ENCODE assay signal across 15 cellular contexts in the genomic region with DNA sequence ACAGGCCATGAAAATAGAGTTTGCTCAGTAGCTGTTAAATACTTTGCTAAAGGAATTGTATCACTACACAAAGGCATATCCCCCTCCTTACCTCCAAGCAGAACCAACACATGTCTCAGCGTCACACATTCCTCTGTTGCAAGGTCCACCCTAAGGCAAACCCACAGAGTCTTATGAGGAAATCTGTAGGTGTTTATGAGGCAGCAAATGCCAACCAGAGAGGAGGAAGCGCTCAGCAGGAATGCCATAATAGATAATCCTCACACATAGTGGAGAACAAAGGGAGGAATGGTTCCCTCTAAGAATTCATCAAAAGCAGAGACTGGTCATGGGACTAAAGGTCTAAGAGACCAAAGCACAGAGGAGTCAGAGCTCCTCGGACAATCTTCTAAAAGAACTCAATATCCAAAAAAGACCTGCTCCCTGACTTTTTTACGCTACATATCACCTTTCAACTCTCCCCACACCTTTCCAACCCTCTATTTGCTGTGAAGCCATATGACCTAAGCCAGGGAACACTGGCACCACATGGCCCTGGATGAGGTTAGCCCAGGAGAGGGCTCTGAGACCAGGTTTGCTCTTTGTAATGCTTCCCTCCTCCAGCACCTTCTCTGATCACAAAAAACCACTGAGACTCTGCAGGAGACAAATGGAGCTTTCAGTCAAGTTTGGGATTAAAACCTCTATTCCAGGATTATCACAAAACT. TPM values are rescaled to one million over a fixed set of nuclear protein-coding genes. Genes with fewer than 3 reads are reported as not detected.
DNase-seq lines count a peak whose midpoint lies in the region; ATAC-seq, FAIRE-seq and TF ChIP-seq lines count a peak whose summit lies in the region.
"Had no signal": no experiment of that assay in that cellular context is flagged by ENCODE, and none has a peak within 500 bp of the region (broad histone marks: within the 10 kb centered on the region; RNA-seq: fewer than 3 reads in every experiment).

No MANE protein-coding gene starts in this region.

- ATAC-seq in K562 (peak; percentile 13; the same call in 2 of the 3 replicates), left lobe of liver (peak; percentile 63), HG02678 (IDR thresholded peaks at IDR 0.05; ENCODE audit: unreplicated experiment) (no peak)

- CTCF ChIA-PET in K562 (lab: Yijun Ruan, JAX; ENCODE audit: low intra/inter-chr PET ratio), result no interaction called here

- H3K9me3 Mint-ChIP-seq in CD14-positive monocyte, result no peaks in the 10 kb centered on the region

- H3K9me1 ChIP-seq in K562 (ENCODE audit: control insufficient read depth, insufficient read depth, low read length), result no peaks in the 10 kb centered on the region

- peaks cover 91% of the 10 kb centered on the region for H3K79me2 ChIP-seq in K562 (ENCODE audit: control insufficient read depth, insufficient read depth, low read length)

- H3K4me1 ChIP-seq in HUES64 (ENCODE audit: insufficient read depth, low read length), result peaks cover 31% of the 10 kb centered on the region
- H3K4me1 ChIP-seq in K562 (replicated peaks in 1 of 2; ENCODE audit: control insufficient read depth in 2 of 2, insufficient read depth in 2 of 2, low read length in 2 of 2), result peaks cover 0 to 13% of the 10 kb centered on the region in 2 experiments; a peak in 3 of 5 replicates

- no peak overlapping the region for H2AFZ ChIP-seq in K562 (ENCODE audit: low read depth, low read length)

- POLR2A ChIA-PET in K562 (lab: Yijun Ruan, JAX), result interaction anchor here (0.6 to 1.0 kb wide), 2 partner anchors 10 to 15 kb away, joined by 3 read pairs; no protein-coding TSS in a partner anchor

- H3K27me3 ChIP-seq in HUES64 (ENCODE audit: insufficient read depth, low read length), result no peaks in the 10 kb centered on the region
- no peaks in the 10 kb centered on the region for H3K27me3 ChIP-seq in K562 (ENCODE audit: control insufficient read depth in 2 of 2, insufficient read depth in 2 of 2, low read length in 2 of 2)
- H3K27me3 ChIP-seq: gastrocnemius medialis had no signal

- H3K9ac ChIP-seq in HUES64 (ENCODE audit: low read depth, low read length), result no peak overlapping the region
- H3K9ac ChIP-seq in K562 (ENCODE audit: insufficient read depth in 1 of 2, low read depth in 2 of 2, low read length in 2 of 2), result no peak overlapping the region

- no peak for FAIRE-seq in K562 (lab: Jason Lieb, UNC)
- FAIRE-seq: GM12892, H54 had no signal

- H3K27ac ChIP-seq in HUES64 (ENCODE audit: low read depth, low read length) (peak overlapping the region; percentile 11; the same call in 1 of the 2 replicates), K562 (ENCODE audit: extremely low read depth, low read depth, low read length) (no peak overlapping the region)
- H3K27ac ChIP-seq: lower lobe of right lung had no signal

- in situ Hi-C loops in K562 (cut with MboI), result no loop called here

- H3K36me3 ChIP-seq in HUES64 (ENCODE audit: insufficient read depth, low read length) (peaks cover 5% of the 10 kb centered on the region; the same call in 1 of the 2 replicates), K562 (ENCODE audit: control insufficient read depth, insufficient read depth, low read length) (peaks cover 21% of the 10 kb centered on the region)
- H3K36me3 ChIP-seq: gastrocnemius medialis, lower lobe of right lung had no signal

- peaks cover 15 to 26% of the 10 kb centered on the region in 2 donors for H3K36me3 Mint-ChIP-seq in CD14-positive monocyte

- no peak for TF ChIP-seq RAD21 in K562 (CRISPR knock-in tag; conservative IDR thresholded peaks at IDR 0.05 in 1 of 2, IDR thresholded peaks at IDR 0.05 in 1 of 2)

- H3K4me3 ChIP-seq in HUES64 (ENCODE audit: low read length), result no peak overlapping the region
- no peak overlapping the region for H3K4me3 ChIP-seq in K562
- H3K4me3 ChIP-seq: gastrocnemius medialis, lower lobe of right lung had no signal

- no peak for TF ChIP-seq CTCF in CD14-positive monocyte (IDR thresholded peaks at IDR 0.05)
- no peak for TF ChIP-seq CTCF in K562 (IDR thresholded peaks at IDR 0.05 in 2 of 3, conservative IDR thresholded peaks at IDR 0.05 in 1 of 3; ENCODE audit: insufficient read depth in 2 of 3, low read depth in 1 of 3, low read length in 3 of 3)

- no peak overlapping the region for H3K4me2 ChIP-seq in K562 (ENCODE audit: insufficient read depth, low read length)

- intact Hi-C loops in CD14-positive monocyte (cut with micrococcal nuclease), result no loop called here
- intact Hi-C loops in K562 (cut with micrococcal nuclease), result no loop called here

- no peak for TF ChIP-seq EP300 in K562 (IDR thresholded peaks at IDR 0.05; ENCODE audit: low read length)

- H3K9me3 ChIP-seq in HUES64 (ENCODE audit: insufficient read depth, low read depth, low read length) (no peaks in the 10 kb centered on the region), K562 (replicated peaks; ENCODE audit: control insufficient read depth, insufficient read depth, low read depth, low read length) (no peaks in the 10 kb centered on the region)
- H3K9me3 ChIP-seq: gastrocnemius medialis, lower lobe of right lung had no signal

- H3K4me1 Mint-ChIP-seq in CD14-positive monocyte, result peaks cover 43% of the 10 kb centered on the region

- H3K27me3 Mint-ChIP-seq in CD14-positive monocyte (ENCODE audit: low read depth in 3 of 3), result no peaks in the 10 kb centered on the region

- peaks cover 4% of the 10 kb centered on the region for H4K20me1 ChIP-seq in K562 (replicated peaks; ENCODE audit: control insufficient read depth, insufficient read depth, low read length)

- H3K27ac Mint-ChIP-seq in CD14-positive monocyte, result peak overlapping the region in 5 of 7 donors; percentile 5 to 75 (median 21)

- WGBS in HUES64, result 86% methylated on average over 3 of the region's 4 CpGs
- WGBS in K562 (ENCODE audit: insufficient coverage, low coverage, missing lambda C conversion rate), result 73% methylated on average over 4 of the region's 4 CpGs

- BruUV-seq in K562 (replicated peaks; lab: Mats Ljungman, UMichigan), result no TSS peak

- no peak for DNase-seq in CD14-positive monocyte (ENCODE audit: low spot score)
- no peak for DNase-seq in K562 (ENCODE audit: extremely low read depth in 1 of 4, low spot score in 3 of 4)
- no peak for DNase-seq in left lobe of liver (ENCODE audit: low spot score)
- no peak for DNase-seq in UCSD-AML1 (lab: John Stamatoyannopoulos, UW; ENCODE audit: unreplicated experiment)
- DNase-seq in NCI-H748 (lab: John Stamatoyannopoulos, UW; ENCODE audit: unreplicated experiment), result no peak
- no peak for DNase-seq in SK-N-DZ (ENCODE audit: low spot score)
- DNase-seq: gastrocnemius medialis, lower lobe of right lung, NCI-H1105 treated with DMSO at 0.1 percent for 48 hours, NCI-H510A treated with DMSO at 0.1 percent for 48 hours, SHP77 had no signal

- no peak overlapping the region for H3K4me3 Mint-ChIP-seq in CD14-positive monocyte

- TF ChIP-seq POLR2A in K562 (conservative IDR thresholded peaks at IDR 0.05), result no peak

TF ChIP-seq in K562, 482 proteins besides CTCF, POLR2A, EP300 and RAD21 (continues in another document):
- no peak for TF ChIP-seq TCFL5 (CRISPR knock-in tag; conservative IDR thresholded peaks at IDR 0.05)
- no peak for TF ChIP-seq E2F4 (CRISPR knock-in tag; IDR thresholded peaks at IDR 0.05; ENCODE audit: low read depth)
- no peak for TF ChIP-seq E2F3 (CRISPR knock-in tag; IDR thresholded peaks at IDR 0.05)
- no peak for TF ChIP-seq ERF (CRISPR knock-in tag; IDR thresholded peaks at IDR 0.05)
- no peak for TF ChIP-seq ZNF830 (CRISPR knock-in tag; IDR thresholded peaks at IDR 0.05)

RNA-seq across cellular contexts. Expression of gene SLC25A13, which starts 7.3 kb away (rescaled TPM):
- polyA plus RNA-seq in CD14-positive monocyte (10 to 100 TPM; 12.7 to 14.4 TPM), K562 (2011; rRNA removed) (37.2 and 58.7 TPM in 2 replicates), K562 (2014; fragmentation: Illumina TruSeq; extraction: Trizol) (60.1 and 61.7 TPM in 2 replicates), K562 (2014; fragmentation: Nextera tagmentation; extraction: Ambion mirVana) (10 to 100 TPM; 21.4 to 32.2 TPM), K562 (2014; rRNA removed) (46.8 and 47.0 TPM in 2 replicates)
- 65.5 TPM for polyA plus RNA-seq in HUES64 (2013, experiment 1 of 2)
- polyA plus RNA-seq in HUES64 (2013, experiment 2 of 2), result 61.6 TPM
- 33.6 and 72.3 TPM in 2 replicates for total RNA-seq in K562 (2011; cell fraction: chromatin; rRNA removed; ENCODE audit: low replicate concordance)
- 14.5 and 14.9 TPM in 2 replicates for total RNA-seq in K562 (2011; cell fraction: nucleolus; rRNA removed)
- total RNA-seq in K562 (2011; cell fraction: nucleoplasm; rRNA removed), result 22.5 and 24.4 TPM in 2 replicates
- total RNA-seq in K562 (2014; rRNA removed) (47.3 and 53.2 TPM in 2 replicates), K562 (2014; rRNA removed; fragmentation: Illumina TruSeq; extraction: Trizol) (71.3 and 79.1 TPM in 2 replicates), K562 (2015; rRNA removed; fragmentation: Illumina TruSeq; extraction: Trizol) (77.7 and 80.2 TPM in 2 replicates), K562 (2021) (71.2 and 71.5 TPM in 2 replicates), left lobe of liver (96.4 TPM)
- polyA plus RNA-seq in K562 (2011; cell fraction: cytosol; rRNA removed), result 21.6 and 28.7 TPM in 2 replicates
- 36.3 and 42.0 TPM in 2 replicates for polyA plus RNA-seq in K562 (2011; cell fraction: nucleus; rRNA removed)
- 45.7 and 55.0 TPM in 2 replicates for polyA plus RNA-seq in K562 (2012)
- 53.1 and 71.8 TPM in 2 replicates for polyA minus RNA-seq in K562 (2011; rRNA and poly(A)+ RNA removed)
- polyA minus RNA-seq in K562 (2011; cell fraction: cytosol; rRNA and poly(A)+ RNA removed), result 21.8 and 40.8 TPM in 2 replicates
- 27.9 and 31.2 TPM in 2 replicates for polyA minus RNA-seq in K562 (2011; cell fraction: nucleus; rRNA and poly(A)+ RNA removed)
- 101 and 109 TPM in 2 replicates for polyA plus RNA-seq in SK-N-DZ (2014; cell fraction: cytosol; rRNA removed)
- polyA plus RNA-seq in SK-N-DZ (2014; cell fraction: nucleus; rRNA removed), result 68.9 and 75.0 TPM in 2 replicates
